Comparison of ENCODE assay signal across 8 cellular contexts in genomic region chr10:79316671-79317431, GRCh38. TPM values are rescaled to one million over a fixed set of nuclear protein-coding genes. Genes with fewer than 3 reads are reported as not detected.
DNase-seq lines count a peak whose midpoint lies in the region; ATAC-seq and TF ChIP-seq lines count a peak whose summit lies in the region.

No MANE protein-coding gene starts in this region.

- H3K9me3 ChIP-seq in CD8-positive, alpha-beta memory T cell (ENCODE audit: low read length): no peaks in the 10 kb centered on the region
- H3K9me3 ChIP-seq in gastroesophageal sphincter: no peaks in the 10 kb centered on the region

- peak overlapping the region; percentile 38 for H3K4me3 ChIP-seq in CD8-positive, alpha-beta memory T cell (ENCODE audit: low read length)
- H3K4me3 ChIP-seq in gastroesophageal sphincter: no peak overlapping the region

- peak overlapping the region; percentile 66 to 89 (median 75) for H3K4me3 Mint-ChIP-seq in CD8-positive, alpha-beta memory T cell

- 21% methylated on average over 10 of the region's 13 CpGs; no CpG with 5 or more reads in 1 of the 2 donors for WGBS in gastroesophageal sphincter (ENCODE audit: low coverage in 1 of 2), 2 donors

- peaks cover 0 to 17% (median 1%) of the 10 kb centered on the region in 3 donors for H3K36me3 Mint-ChIP-seq in CD8-positive, alpha-beta memory T cell

- H3K27me3 Mint-ChIP-seq in CD8-positive, alpha-beta memory T cell: peaks cover 0 to 4% of the 10 kb centered on the region in 2 donors

- H3K36me3 ChIP-seq in CD8-positive, alpha-beta memory T cell (ENCODE audit: insufficient read depth, low read length): no peaks in the 10 kb centered on the region
- H3K36me3 ChIP-seq in gastroesophageal sphincter: peaks cover 0 to 39% of the 10 kb centered on the region in 2 donors

- H3K27ac Mint-ChIP-seq in CD8-positive, alpha-beta memory T cell: peak overlapping the region in 7 of 8 donors; percentile 36 to 90 (median 56)

- ATAC-seq in GM19023 (IDR thresholded peaks at IDR 0.05; ENCODE audit: unreplicated experiment): peak; percentile 52
- peak; percentile 57 for ATAC-seq in HG03066 (IDR thresholded peaks at IDR 0.05; ENCODE audit: low read depth, unreplicated experiment)
- ATAC-seq in gastroesophageal sphincter: peak; percentile 4

- DNase-seq in CD8-positive, alpha-beta memory T cell: no peak
- DNase-seq in NOMO-1 (lab: John Stamatoyannopoulos, UW; ENCODE audit: unreplicated experiment in 2 of 2): no peak
- no peak for DNase-seq in NCI-H187 treated with DMSO at 0.1 percent for 48 hours (lab: John Stamatoyannopoulos, UW)
- no peak for DNase-seq in G401 (ENCODE audit: low spot score)

- POLR2A ChIA-PET in CD8-positive, alpha-beta memory T cell (lab: Charles Lee): interaction anchor here (0.8 to 1.5 kb wide), 4 partner anchors 30 to 67 kb away, joined by 3 to 4 read pairs (median 3); no protein-coding TSS in a partner anchor

- no peak for TF ChIP-seq CTCF in gastroesophageal sphincter (IDR thresholded peaks at IDR 0.05)

- in situ Hi-C loops in G401 (cut with HindIII; ENCODE audit: low sequenced_read_pairs): no loop called here

- peaks cover 60% of the 10 kb centered on the region for H3K4me1 ChIP-seq in CD8-positive, alpha-beta memory T cell (ENCODE audit: insufficient read depth, low read length)
- H3K4me1 ChIP-seq in gastroesophageal sphincter: peaks cover 0 to 18% (median 10%) of the 10 kb centered on the region in 3 donors

- peaks cover 62 to 65% (median 65%) of the 10 kb centered on the region in 3 donors for H3K4me1 Mint-ChIP-seq in CD8-positive, alpha-beta memory T cell

- no peak for TF ChIP-seq EP300 in gastroesophageal sphincter (IDR thresholded peaks at IDR 0.05)

- peaks cover 0 to 4% (median 3%) of the 10 kb centered on the region in 5 donors for H3K9me3 Mint-ChIP-seq in CD8-positive, alpha-beta memory T cell

- CTCF ChIA-PET in CD8-positive, alpha-beta memory T cell (lab: Charles Lee): interaction anchor here (1.2 to 5.0 kb wide), 7 partner anchors 14 to 169 kb away, joined by 3 to 37 read pairs (median 5); partner anchors contain the start of gene PPIF

- no peak overlapping the region for H3K27ac ChIP-seq in CD8-positive, alpha-beta memory T cell (ENCODE audit: low read depth, low read length)
- H3K27ac ChIP-seq in gastroesophageal sphincter: peak overlapping the region in 2 of 4 donors; percentile 17 to 27

- H3K27me3 ChIP-seq in CD8-positive, alpha-beta memory T cell (ENCODE audit: insufficient read depth, low read length, poor library complexity, severe bottlenecking): no peaks in the 10 kb centered on the region
- H3K27me3 ChIP-seq in gastroesophageal sphincter: no peaks in the 10 kb centered on the region

- TF ChIP-seq POLR2A in Raji (IDR thresholded peaks at IDR 0.05; ENCODE audit: insufficient read depth, low read depth, low read length): peak; percentile 41; the same call in 1 of the 2 replicates
- no peak for TF ChIP-seq POLR2A in gastroesophageal sphincter (IDR thresholded peaks at IDR 0.05)

RNA-seq across cellular contexts. Expression of gene PPIF, which starts 30.4 kb away (rescaled TPM):
- total RNA-seq in CD8-positive, alpha-beta memory T cell: 100 to 1,000 TPM; 173 to 181 TPM
- 13.7 TPM for polyA plus RNA-seq in CD8-positive, alpha-beta memory T cell
- 10 to 100 TPM; 16.5 to 38.0 (median 22.8) TPM for total RNA-seq in gastroesophageal sphincter
- 58.4 and 66.1 TPM in 2 replicates for total RNA-seq in G401 (2014; rRNA removed; shearing (Covaris generic))

Comparison
In these comparisons a context has a peak if more than half of its experiments do, and no peak if none do; other contexts are left out.
1. ATAC-seq: peak in every context shown above with its lines; median percentile 57 in HG03066; 52 in GM19023; 4 in gastroesophageal sphincter.